25 cellular contexts compared by ENCODE assay signal in the genomic region with DNA sequence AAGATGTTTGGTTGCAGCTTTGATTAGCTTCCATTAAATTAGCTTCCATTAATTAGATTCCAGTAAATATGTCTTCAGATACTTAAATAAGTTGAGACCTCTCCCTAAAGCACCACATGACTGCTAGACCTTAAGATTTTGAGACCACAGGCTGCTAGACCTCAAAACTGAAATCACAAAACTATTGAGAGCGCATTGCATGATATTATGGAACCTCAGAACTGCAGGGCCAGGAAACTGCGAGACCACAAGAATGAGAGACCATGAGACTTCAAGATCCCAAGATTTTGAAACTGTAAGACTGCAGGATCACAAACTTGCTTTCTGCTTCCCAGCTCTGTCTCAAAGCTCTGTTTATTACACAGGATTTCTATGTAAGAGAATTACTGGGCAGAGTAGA.
"Had no signal": no experiment of that assay in that cellular context is flagged by ENCODE, and none has a peak within 500 bp of the region (broad histone marks: within the 10 kb centered on the region; RNA-seq: fewer than 3 reads in every experiment).

No MANE protein-coding gene starts in this region.

- DNase-seq: effector CD4-positive, alpha-beta T cell; endodermal cell; erythroblast; heart left ventricle; hippocampal formation; left colon; left ventricle myocardium superior; mesenchymal stem cell; midbrain; naive thymus-derived CD4-positive, alpha-beta T cell; nephron progenitor cell; right lobe of liver; stimulated activated CD4-positive, alpha-beta T cell treated with anti-CD3 and anti-CD28 coated beads, Interleukin-2, amount 100 ng/mL, for 24 hours; stimulated activated CD4-positive, alpha-beta T cell treated with anti-CD3 and anti-CD28 coated beads, Interleukin-4, amount 100 ng/mL, for 4 hours; stimulated activated naive B cell treated with anti-CD40 and anti-IgM and Interleukin-4, amounts not matched to agents 10 μg/mL and 1 μg/mL and 100 μg/mL, for 72 hours; stimulated activated naive CD8-positive, alpha-beta T cell treated with anti-CD3 and anti-CD28 coated beads, Interleukin-15, amount 100 ng/mL, for 72 hours; testis; upper lobe of right lung had no signal

- H3K27ac ChIP-seq: coronary artery, heart left ventricle, parathyroid adenoma, prostate gland, right lobe of liver, testis, tibial nerve, upper lobe of right lung had no signal

- H3K9me3 ChIP-seq: heart left ventricle, prostate gland, right lobe of liver, testis, tibial nerve, upper lobe of right lung had no signal

- H3K79me2 ChIP-seq: parathyroid adenoma had no signal

- H3K36me3 ChIP-seq: heart left ventricle, prostate gland, right lobe of liver, tibial nerve, upper lobe of right lung had no signal

- H3K9ac ChIP-seq: parathyroid adenoma had no signal

- H3K4me1 ChIP-seq: heart left ventricle, parathyroid adenoma, prostate gland, right lobe of liver, testis, tibial nerve, upper lobe of right lung had no signal

- FAIRE-seq: endothelial cell of umbilical vein, frontal cortex had no signal

- ATAC-seq: heart left ventricle; left colon; left ventricle myocardium superior; naive thymus-derived CD4-positive, alpha-beta T cell; right lobe of liver; stimulated activated naive B cell treated with anti-CD40 and anti-IgM and Interleukin-4, amounts not matched to agents 10 μg/mL and 1 μg/mL and 100 μg/mL, for 72 hours; stimulated activated naive CD8-positive, alpha-beta T cell treated with anti-CD3 and anti-CD28 coated beads, Interleukin-15, amount 100 ng/mL, for 72 hours; upper lobe of right lung had no signal

- H2AFZ ChIP-seq: parathyroid adenoma had no signal

- H3K27me3 ChIP-seq: right lobe of liver, testis, tibial nerve, upper lobe of right lung had no signal

- H3K4me3 ChIP-seq: coronary artery, heart left ventricle, lung, prostate gland, right lobe of liver, testis, tibial nerve, upper lobe of right lung had no signal
